In genomic region chr19:1117654-1118053, GRCh38 we compare ENCODE assay signal across 14 cellular contexts. TPM values are rescaled to one million over a fixed set of nuclear protein-coding genes. Genes with fewer than 3 reads are reported as not detected.
DNase-seq lines count a peak whose midpoint lies in the region; ATAC-seq, FAIRE-seq and TF ChIP-seq lines count a peak whose summit lies in the region.
"Had no signal": no experiment of that assay in that cellular context is flagged by ENCODE, and none has a peak within 500 bp of the region (broad histone marks: within the 10 kb centered on the region; RNA-seq: fewer than 3 reads in every experiment).

No MANE protein-coding gene starts in this region.

- no peak overlapping the region for H3K27ac ChIP-seq in HepG2 (ENCODE audit: extremely low read length, insufficient read depth, low read length)
- H3K27ac ChIP-seq in right lobe of liver = no peak overlapping the region
- no peak overlapping the region for H3K27ac ChIP-seq in RWPE2 (ENCODE audit: poor library complexity, severe bottlenecking)
- H3K27ac ChIP-seq in lower lobe of right lung = no peak overlapping the region
- H3K27ac ChIP-seq in naive thymus-derived CD4-positive, alpha-beta T cell (ENCODE audit: low read depth, low read length) = no peak overlapping the region

- H3K36me3 Mint-ChIP-seq in naive thymus-derived CD4-positive, alpha-beta T cell = peaks cover 0 to 14% (median 0%) of the 10 kb centered on the region in 5 donors

- no peak overlapping the region for H3K4me3 Mint-ChIP-seq in naive thymus-derived CD4-positive, alpha-beta T cell
- H3K4me3 Mint-ChIP-seq: CD4-positive, CD25-positive, alpha-beta regulatory T cell had no signal

- H4K20me1 ChIP-seq in HepG2 (ENCODE audit: insufficient read depth, low read length) = no peaks in the 10 kb centered on the region

- ATAC-seq in HepG2 (no peak), right lobe of liver (no peak), RWPE2 (ENCODE audit: low read depth) (no peak), lower lobe of right lung (no peak)
- no peak for ATAC-seq in naive thymus-derived CD4-positive, alpha-beta T cell
- ATAC-seq: HCT116 had no signal

- H3K27me3 Mint-ChIP-seq in naive thymus-derived CD4-positive, alpha-beta T cell = no peaks in the 10 kb centered on the region
- H3K27me3 Mint-ChIP-seq: CD4-positive, CD25-positive, alpha-beta regulatory T cell had no signal

- H3K4me3 ChIP-seq in HepG2 (replicated peaks in 1 of 3; ENCODE audit: insufficient read depth in 1 of 3, low read depth in 2 of 3, low read length in 3 of 3) (no peak overlapping the region), right lobe of liver (no peak overlapping the region), RWPE2 (ENCODE audit: severe bottlenecking) (no peak overlapping the region), lower lobe of right lung (no peak overlapping the region)
- no peak overlapping the region for H3K4me3 ChIP-seq in naive thymus-derived CD4-positive, alpha-beta T cell (ENCODE audit: low read length)

- no peak for TF ChIP-seq RAD21 in HepG2 (CRISPR knock-in tag; IDR thresholded peaks at IDR 0.05)

- H3K4me2 ChIP-seq in HepG2 (ENCODE audit: low read depth, low read length) = no peak overlapping the region

- DNase-seq in HepG2 (ENCODE audit: low spot score) (no peak), right lobe of liver (no peak), RWPE2 (ENCODE audit: low spot score) (peak; percentile 50), lower lobe of right lung (peak; percentile 34), NCI-H2196 treated with DMSO at 0.1 percent for 48 hours (lab: John Stamatoyannopoulos, UW; ENCODE audit: unreplicated experiment) (no peak), NCI-H1436 (lab: John Stamatoyannopoulos, UW) (no peak)
- no peak for DNase-seq in stimulated activated CD4-positive, alpha-beta T cell treated with anti-CD3 and anti-CD28 coated beads, Interleukin-2, amount 100 ng/mL, for 48 hours
- no peak for DNase-seq in naive thymus-derived CD4-positive, alpha-beta T cell
- DNase-seq: CD4-positive, CD25-positive, alpha-beta regulatory T cell; DMS 273 treated with DMSO at 0.1 percent for 48 hours had no signal

- TF ChIP-seq EP300 in HepG2 (IDR thresholded peaks at IDR 0.05; ENCODE audit: low read depth in 2 of 2, low read length in 2 of 2) = no peak
- TF ChIP-seq EP300 in HepG2 (CRISPR knock-in tag; IDR thresholded peaks at IDR 0.05; ENCODE audit: borderline replicate concordance) = no peak

- no peaks in the 10 kb centered on the region; a peak in 1 of 5 replicates for H3K27me3 ChIP-seq in HepG2 (ENCODE audit: control insufficient read depth in 1 of 2, insufficient read depth in 2 of 2, low read length in 2 of 2)
- no peaks in the 10 kb centered on the region for H3K27me3 ChIP-seq in right lobe of liver
- H3K27me3 ChIP-seq in RWPE2 (ENCODE audit: insufficient read depth, poor library complexity, severe bottlenecking) = no peaks in the 10 kb centered on the region
- H3K27me3 ChIP-seq in lower lobe of right lung (ENCODE audit: low read depth) = no peaks in the 10 kb centered on the region
- H3K27me3 ChIP-seq in naive thymus-derived CD4-positive, alpha-beta T cell (ENCODE audit: control insufficient read depth in 2 of 2, insufficient read depth in 2 of 2, low read length in 2 of 2) = no peaks in the 10 kb centered on the region

- intact Hi-C loops in HepG2 (cut with micrococcal nuclease; ENCODE audit: unreplicated experiment) (no loop called here), right lobe of liver (cut with DNase I) (loop anchor here (5.0 to 10.0 kb wide), 2 partner anchors 67 to 75 kb away; no protein-coding TSS in a partner anchor), lower lobe of right lung (cut with DNase I) (no loop called here)
- intact Hi-C loops in naive thymus-derived CD4-positive, alpha-beta T cell (cut with micrococcal nuclease) = no loop called here

- H2AFZ ChIP-seq in HepG2 (ENCODE audit: low read length) = no peak overlapping the region

- H3K9me3 Mint-ChIP-seq in naive thymus-derived CD4-positive, alpha-beta T cell = no peaks in the 10 kb centered on the region
- H3K9me3 Mint-ChIP-seq: CD4-positive, CD25-positive, alpha-beta regulatory T cell had no signal

- POLR2A ChIA-PET in HepG2 (lab: Yijun Ruan, JAX) = no interaction called here
- POLR2A ChIA-PET in naive thymus-derived CD4-positive, alpha-beta T cell (lab: Charles Lee) = interaction anchor here (0.7 kb wide), 1 partner anchor 1554 kb away, joined by 3 read pairs; no protein-coding TSS in a partner anchor

- H3K36me3 ChIP-seq in HepG2 (replicated peaks in 1 of 2; ENCODE audit: control insufficient read depth in 1 of 2, insufficient read depth in 2 of 2, low read length in 2 of 2) (peaks cover 16 to 32% of the 10 kb centered on the region in 2 experiments; a peak in 4 of 5 replicates), right lobe of liver (peaks cover 12 to 87% (median 48%) of the 10 kb centered on the region in 4 donors), RWPE2 (ENCODE audit: low read depth) (peaks cover 88% of the 10 kb centered on the region), lower lobe of right lung (peaks cover 97% of the 10 kb centered on the region)
- H3K36me3 ChIP-seq in naive thymus-derived CD4-positive, alpha-beta T cell (ENCODE audit: control insufficient read depth in 2 of 3, insufficient read depth in 3 of 3, low read length in 3 of 3) = peaks cover 6 to 87% (median 18%) of the 10 kb centered on the region in 3 experiments

- CTCF ChIA-PET in HepG2 (lab: Yijun Ruan, JAX; ENCODE audit: low intra/inter-chr PET ratio, low total read pairs) = no interaction called here
- CTCF ChIA-PET in naive thymus-derived CD4-positive, alpha-beta T cell (lab: Charles Lee) = no interaction called here

- H3K4me1 ChIP-seq in HepG2 (ENCODE audit: insufficient read depth, low read length) (peaks cover 15% of the 10 kb centered on the region), right lobe of liver (peaks cover 0 to 13% (median 2%) of the 10 kb centered on the region in 4 donors), RWPE2 (ENCODE audit: insufficient read depth, poor library complexity, severe bottlenecking) (no peaks in the 10 kb centered on the region), lower lobe of right lung (peaks cover 17% of the 10 kb centered on the region)
- H3K4me1 ChIP-seq in naive thymus-derived CD4-positive, alpha-beta T cell (ENCODE audit: control insufficient read depth in 2 of 2, insufficient read depth in 2 of 2, low read length in 2 of 2) = peaks cover 0 to 8% of the 10 kb centered on the region in 2 donors

- TF ChIP-seq CTCF in HepG2 (CRISPR knock-in tag; IDR thresholded peaks at IDR 0.05) (no peak), right lobe of liver (IDR thresholded peaks at IDR 0.05) (no peak), RWPE2 (IDR thresholded peaks at IDR 0.05; ENCODE audit: poor library complexity, severe bottlenecking) (no peak), lower lobe of right lung (IDR thresholded peaks at IDR 0.05) (no peak)

- no peak for FAIRE-seq in HepG2 (lab: Jason Lieb, UNC)
- FAIRE-seq: A204.1, GM18507, H54 had no signal

- H3K4me1 Mint-ChIP-seq in naive thymus-derived CD4-positive, alpha-beta T cell = peaks cover 0 to 4% (median 0%) of the 10 kb centered on the region in 7 donors

- BruUV-seq in HepG2 (replicated peaks; lab: Mats Ljungman, UMichigan) = no TSS peak

- TF ChIP-seq POLR2A in HepG2 (IDR thresholded peaks at IDR 0.05; ENCODE audit: insufficient read depth in 1 of 2, low read depth in 2 of 2, low read length in 2 of 2) = no peak
- TF ChIP-seq POLR2A in right lobe of liver (IDR thresholded peaks at IDR 0.05) = no peak

- WGBS in HepG2 (ENCODE audit: low lambda C conversion rate) = 91% methylated on average over 11 of the region's 16 CpGs
- WGBS in right lobe of liver (ENCODE audit: insufficient coverage, low coverage, low lambda C conversion rate, missing lambda C conversion rate) = 93% methylated on average over 4 of the region's 16 CpGs

- H3K9ac ChIP-seq in HepG2 (ENCODE audit: insufficient read depth, low read depth, low read length) = no peak overlapping the region

- H3K27ac Mint-ChIP-seq in naive thymus-derived CD4-positive, alpha-beta T cell = peak overlapping the region in 1 of 9 donors; percentile 37

- H3K9me3 ChIP-seq in HepG2 (ENCODE audit: low read length) (no peaks in the 10 kb centered on the region), right lobe of liver (no peaks in the 10 kb centered on the region), RWPE2 (ENCODE audit: severe bottlenecking) (no peaks in the 10 kb centered on the region), lower lobe of right lung (no peaks in the 10 kb centered on the region)
- H3K9me3 ChIP-seq in naive thymus-derived CD4-positive, alpha-beta T cell (ENCODE audit: control insufficient read depth in 2 of 3, low read length in 3 of 3) = no peaks in the 10 kb centered on the region

- in situ Hi-C loops in HepG2 (cut with HindIII; ENCODE audit: extremely low pct_ligation_motif_present, low pct_unique_long_range_greater_than_20kb) = loop anchor here (5.0 kb wide), 1 partner anchor 35 kb away; no protein-coding TSS in a partner anchor

- H3K79me2 ChIP-seq in HepG2 (ENCODE audit: insufficient read depth, low read length) = no peaks in the 10 kb centered on the region

RNA-seq across cellular contexts. Expression of gene GPX4, which starts 13.9 kb away (rescaled TPM):
- 426 and 535 TPM in 2 replicates for total RNA-seq in HepG2 (2016; rRNA removed; fragmentation: Illumina TruSeq; extraction: Trizol)
- 2,785 and 3,522 TPM in 2 replicates for total RNA-seq in HepG2 (2016; cell fraction: cytosol; rRNA removed; fragmentation: Illumina TruSeq; extraction: Trizol; ENCODE audit: low read depth)
- total RNA-seq in HepG2 (2016; cell fraction: insoluble cytoplasmic fraction; rRNA removed; fragmentation: Illumina TruSeq; extraction: Trizol) = 340 and 561 TPM in 2 replicates
- 1,902 and 2,313 TPM in 2 replicates for total RNA-seq in HepG2 (2016; cell fraction: membrane; rRNA removed; fragmentation: Illumina TruSeq; extraction: Trizol)
- total RNA-seq in HepG2 (2016; cell fraction: nucleus; rRNA removed; fragmentation: Illumina TruSeq; extraction: Trizol) = 168 and 177 TPM in 2 replicates
- polyA plus RNA-seq in HepG2 (2011; rRNA removed) = 613 and 728 TPM in 2 replicates
- 837 and 1,257 TPM in 2 replicates for polyA plus RNA-seq in HepG2 (2011; cell fraction: cytosol; rRNA removed)
- 557 and 562 TPM in 2 replicates for polyA plus RNA-seq in HepG2 (2011; cell fraction: nucleus; rRNA removed)
- 539 and 705 TPM in 2 replicates for polyA plus RNA-seq in HepG2 (2012)
- polyA plus RNA-seq in HepG2 (2016; cell fraction: cytosol; fragmentation: Illumina TruSeq; extraction: Trizol; ENCODE audit: low read depth) = 3,701 and 4,930 TPM in 2 replicates
- polyA plus RNA-seq in HepG2 (2016; cell fraction: insoluble cytoplasmic fraction; fragmentation: Illumina TruSeq; extraction: Trizol; ENCODE audit: low read depth) = 454 and 583 TPM in 2 replicates
- 2,313 and 2,706 TPM in 2 replicates for polyA plus RNA-seq in HepG2 (2016; cell fraction: membrane; fragmentation: Illumina TruSeq; extraction: Trizol; ENCODE audit: low read depth)
- polyA plus RNA-seq in HepG2 (2016; cell fraction: nucleus; fragmentation: Illumina TruSeq; extraction: Trizol; ENCODE audit: insufficient read depth, low read depth) = 387 and 420 TPM in 2 replicates
- 195 and 435 TPM in 2 replicates for polyA minus RNA-seq in HepG2 (2011; rRNA and poly(A)+ RNA removed; ENCODE audit: low replicate concordance)
- polyA minus RNA-seq in HepG2 (2011; cell fraction: cytosol; rRNA and poly(A)+ RNA removed) = 211 and 241 TPM in 2 replicates
- 51.6 and 73.4 TPM in 2 replicates for polyA minus RNA-seq in HepG2 (2011; cell fraction: nucleus; rRNA and poly(A)+ RNA removed)
- 100 to 1,000 TPM; 204 to 389 (median 212) TPM for total RNA-seq in right lobe of liver
- total RNA-seq in lower lobe of right lung = 378 TPM
- total RNA-seq in naive thymus-derived CD4-positive, alpha-beta T cell = 100 to 1,000 TPM; 122 to 235 (median 194) TPM
- polyA plus RNA-seq in naive thymus-derived CD4-positive, alpha-beta T cell = 100 to 1,000 TPM; 417 to 522 TPM

RNA-seq across cellular contexts. Expression of gene POLR2E, which starts 22.5 kb away (rescaled TPM):
- total RNA-seq in HepG2 (2016; rRNA removed; fragmentation: Illumina TruSeq; extraction: Trizol) = 140 TPM in 2 replicates
- total RNA-seq in HepG2 (2016; cell fraction: cytosol; rRNA removed; fragmentation: Illumina TruSeq; extraction: Trizol; ENCODE audit: low read depth) = 43.4 and 44.8 TPM in 2 replicates
- 135 and 141 TPM in 2 replicates for total RNA-seq in HepG2 (2016; cell fraction: insoluble cytoplasmic fraction; rRNA removed; fragmentation: Illumina TruSeq; extraction: Trizol)
- 89.0 and 92.5 TPM in 2 replicates for total RNA-seq in HepG2 (2016; cell fraction: membrane; rRNA removed; fragmentation: Illumina TruSeq; extraction: Trizol)
- total RNA-seq in HepG2 (2016; cell fraction: nucleus; rRNA removed; fragmentation: Illumina TruSeq; extraction: Trizol) = 54.0 and 55.3 TPM in 2 replicates
- polyA plus RNA-seq in HepG2 (2011; rRNA removed) = 272 and 305 TPM in 2 replicates
- 222 and 337 TPM in 2 replicates for polyA plus RNA-seq in HepG2 (2011; cell fraction: cytosol; rRNA removed)
- polyA plus RNA-seq in HepG2 (2011; cell fraction: nucleus; rRNA removed) = 150 and 188 TPM in 2 replicates
- polyA plus RNA-seq in HepG2 (2012) = 201 and 222 TPM in 2 replicates
- 94.9 and 102 TPM in 2 replicates for polyA plus RNA-seq in HepG2 (2016; cell fraction: cytosol; fragmentation: Illumina TruSeq; extraction: Trizol; ENCODE audit: low read depth)
- polyA plus RNA-seq in HepG2 (2016; cell fraction: insoluble cytoplasmic fraction; fragmentation: Illumina TruSeq; extraction: Trizol; ENCODE audit: low read depth) = 246 and 282 TPM in 2 replicates
- 145 and 159 TPM in 2 replicates for polyA plus RNA-seq in HepG2 (2016; cell fraction: membrane; fragmentation: Illumina TruSeq; extraction: Trizol; ENCODE audit: low read depth)
- 179 TPM in 2 replicates for polyA plus RNA-seq in HepG2 (2016; cell fraction: nucleus; fragmentation: Illumina TruSeq; extraction: Trizol; ENCODE audit: insufficient read depth, low read depth)
- 343 and 389 TPM in 2 replicates for polyA minus RNA-seq in HepG2 (2011; rRNA and poly(A)+ RNA removed; ENCODE audit: low replicate concordance)
- 104 and 129 TPM in 2 replicates for polyA minus RNA-seq in HepG2 (2011; cell fraction: cytosol; rRNA and poly(A)+ RNA removed)
- polyA minus RNA-seq in HepG2 (2011; cell fraction: nucleus; rRNA and poly(A)+ RNA removed) = 39.5 and 42.0 TPM in 2 replicates
- 100 to 1,000 TPM; 112 to 256 (median 131) TPM for total RNA-seq in right lobe of liver
- 158 TPM for total RNA-seq in lower lobe of right lung
- total RNA-seq in naive thymus-derived CD4-positive, alpha-beta T cell = 100 to 1,000 TPM in 1 of 5 experiments, 10 to 100 TPM in 4; 75.3 to 157 (median 82.1) TPM
- 100 to 1,000 TPM; 136 to 179 TPM for polyA plus RNA-seq in naive thymus-derived CD4-positive, alpha-beta T cell

RNA-seq across cellular contexts. Expression of gene ARHGAP45, which starts 50.7 kb away (rescaled TPM):
- total RNA-seq in HepG2 (2016; rRNA removed; fragmentation: Illumina TruSeq; extraction: Trizol) = 0.48 and 0.84 TPM in 2 replicates
- 0.35 and 0.51 TPM in 2 replicates for total RNA-seq in HepG2 (2016; cell fraction: cytosol; rRNA removed; fragmentation: Illumina TruSeq; extraction: Trizol; ENCODE audit: low read depth)
- 0.16 and 0.50 TPM in 2 replicates for total RNA-seq in HepG2 (2016; cell fraction: insoluble cytoplasmic fraction; rRNA removed; fragmentation: Illumina TruSeq; extraction: Trizol)
- total RNA-seq in HepG2 (2016; cell fraction: membrane; rRNA removed; fragmentation: Illumina TruSeq; extraction: Trizol) = 0.38 and 0.40 TPM in 2 replicates
- total RNA-seq in HepG2 (2016; cell fraction: nucleus; rRNA removed; fragmentation: Illumina TruSeq; extraction: Trizol) = 0.28 and 0.63 TPM in 2 replicates
- polyA plus RNA-seq in HepG2 (2011; rRNA removed) = 32.0 and 40.3 TPM in 2 replicates
- 17.7 and 31.9 TPM in 2 replicates for polyA plus RNA-seq in HepG2 (2011; cell fraction: cytosol; rRNA removed)
- polyA plus RNA-seq in HepG2 (2011; cell fraction: nucleus; rRNA removed) = 222 and 325 TPM in 2 replicates
- 21.8 and 23.4 TPM in 2 replicates for polyA plus RNA-seq in HepG2 (2012)
- polyA plus RNA-seq in HepG2 (2016; cell fraction: cytosol; fragmentation: Illumina TruSeq; extraction: Trizol; ENCODE audit: low read depth) = not detected in 2 replicates
- 0.41 and 0.69 TPM in 2 replicates for polyA plus RNA-seq in HepG2 (2016; cell fraction: insoluble cytoplasmic fraction; fragmentation: Illumina TruSeq; extraction: Trizol; ENCODE audit: low read depth)
- polyA plus RNA-seq in HepG2 (2016; cell fraction: membrane; fragmentation: Illumina TruSeq; extraction: Trizol; ENCODE audit: low read depth) = not detected in 2 replicates
- 1.5 TPM in 2 replicates for polyA plus RNA-seq in HepG2 (2016; cell fraction: nucleus; fragmentation: Illumina TruSeq; extraction: Trizol; ENCODE audit: insufficient read depth, low read depth)
- 18.3 and 37.9 TPM in 2 replicates for polyA minus RNA-seq in HepG2 (2011; rRNA and poly(A)+ RNA removed; ENCODE audit: low replicate concordance)
- polyA minus RNA-seq in HepG2 (2011; cell fraction: cytosol; rRNA and poly(A)+ RNA removed) = 19.3 and 20.1 TPM in 2 replicates
- 25.0 and 29.0 TPM in 2 replicates for polyA minus RNA-seq in HepG2 (2011; cell fraction: nucleus; rRNA and poly(A)+ RNA removed)
- total RNA-seq in right lobe of liver = 1 to 10 TPM; 4.2 to 10.0 (median 7.3) TPM
- 83.5 TPM for total RNA-seq in lower lobe of right lung
- total RNA-seq in naive thymus-derived CD4-positive, alpha-beta T cell = 1,000 to 10,000 TPM in 1 of 5 experiments, 100 to 1,000 TPM in 4; 467 to 1,030 (median 779) TPM
- 100 to 1,000 TPM; 305 to 880 TPM for polyA plus RNA-seq in naive thymus-derived CD4-positive, alpha-beta T cell

RNA-seq across cellular contexts. Expression of gene SBNO2, which starts 56.4 kb away (rescaled TPM):
- total RNA-seq in HepG2 (2016; rRNA removed; fragmentation: Illumina TruSeq; extraction: Trizol) (5.8 and 10.4 TPM in 2 replicates), right lobe of liver (10 to 100 TPM; 21.5 to 54.4 (median 25.5) TPM), lower lobe of right lung (91.6 TPM)
- 3.3 and 3.8 TPM in 2 replicates for total RNA-seq in HepG2 (2016; cell fraction: cytosol; rRNA removed; fragmentation: Illumina TruSeq; extraction: Trizol; ENCODE audit: low read depth)
- total RNA-seq in HepG2 (2016; cell fraction: insoluble cytoplasmic fraction; rRNA removed; fragmentation: Illumina TruSeq; extraction: Trizol) = 6.5 and 12.4 TPM in 2 replicates
- 7.7 and 8.1 TPM in 2 replicates for total RNA-seq in HepG2 (2016; cell fraction: membrane; rRNA removed; fragmentation: Illumina TruSeq; extraction: Trizol)
- total RNA-seq in HepG2 (2016; cell fraction: nucleus; rRNA removed; fragmentation: Illumina TruSeq; extraction: Trizol) = 10.4 and 12.1 TPM in 2 replicates
- 8.6 and 10.8 TPM in 2 replicates for polyA plus RNA-seq in HepG2 (2011; rRNA removed)
- polyA plus RNA-seq in HepG2 (2011; cell fraction: cytosol; rRNA removed) = 4.1 and 8.0 TPM in 2 replicates
- polyA plus RNA-seq in HepG2 (2011; cell fraction: nucleus; rRNA removed) = 53.6 and 82.3 TPM in 2 replicates
- polyA plus RNA-seq in HepG2 (2012) = 10.8 and 11.3 TPM in 2 replicates
- 1.0 and 1.1 TPM in 2 replicates for polyA plus RNA-seq in HepG2 (2016; cell fraction: cytosol; fragmentation: Illumina TruSeq; extraction: Trizol; ENCODE audit: low read depth)
- polyA plus RNA-seq in HepG2 (2016; cell fraction: insoluble cytoplasmic fraction; fragmentation: Illumina TruSeq; extraction: Trizol; ENCODE audit: low read depth) = 6.7 and 7.7 TPM in 2 replicates
- 2.8 and 3.4 TPM in 2 replicates for polyA plus RNA-seq in HepG2 (2016; cell fraction: membrane; fragmentation: Illumina TruSeq; extraction: Trizol; ENCODE audit: low read depth)
- polyA plus RNA-seq in HepG2 (2016; cell fraction: nucleus; fragmentation: Illumina TruSeq; extraction: Trizol; ENCODE audit: insufficient read depth, low read depth) = 33.1 and 36.3 TPM in 2 replicates
- 21.5 and 30.2 TPM in 2 replicates for polyA minus RNA-seq in HepG2 (2011; rRNA and poly(A)+ RNA removed; ENCODE audit: low replicate concordance)
- polyA minus RNA-seq in HepG2 (2011; cell fraction: cytosol; rRNA and poly(A)+ RNA removed) = 9.8 and 12.0 TPM in 2 replicates
- 13.0 and 13.4 TPM in 2 replicates for polyA minus RNA-seq in HepG2 (2011; cell fraction: nucleus; rRNA and poly(A)+ RNA removed)
- total RNA-seq in naive thymus-derived CD4-positive, alpha-beta T cell = 100 to 1,000 TPM in 3 of 5 experiments, 10 to 100 TPM in 2; 88.6 to 137 (median 104) TPM
- polyA plus RNA-seq in naive thymus-derived CD4-positive, alpha-beta T cell = 1 to 10 TPM; 1.7 to 2.6 TPM

Comparison
In these comparisons a context has a peak if more than half of its experiments do, and no peak if none do; other contexts are left out.
1. intact Hi-C loops: an anchor here in right lobe of liver (5.0 to 10.0 kb wide); none called in HepG2, lower lobe of right lung and naive thymus-derived CD4-positive, alpha-beta T cell.
2. DNase-seq: peak in RWPE2 (single experiment) and lower lobe of right lung (single experiment); none in HepG2 (single experiment), right lobe of liver (0 of 3), stimulated activated CD4-positive, alpha-beta T cell treated with anti-CD3 and anti-CD28 coated beads, Interleukin-2, amount 100 ng/mL, for 48 hours (0 of 2), NCI-H2196 treated with DMSO at 0.1 percent for 48 hours (single experiment), naive thymus-derived CD4-positive, alpha-beta T cell (0 of 9) and NCI-H1436 (single experiment).